ENCODE assay signal across 8 cellular contexts in genomic region chr6:63635165-63635562, GRCh38. TPM values are rescaled to one million over a fixed set of nuclear protein-coding genes. Genes with fewer than 3 reads are reported as not detected.
DNase-seq lines count a peak whose midpoint lies in the region; ATAC-seq, FAIRE-seq and TF ChIP-seq lines count a peak whose summit lies in the region.

No MANE protein-coding gene starts in this region.

- H3K4me3 Mint-ChIP-seq in HFFc6 (peak overlapping the region; percentile 93), progenitor cell of endocrine pancreas (ENCODE audit: low read depth) (peak overlapping the region; percentile 96)

- no peak for DNase-seq in HFFc6
- DNase-seq in PC-3, result no peak
- DNase-seq in endothelial cell of umbilical vein (ENCODE audit: low read depth, low spot score), result no peak
- no peak for DNase-seq in progenitor cell of endocrine pancreas (ENCODE audit: low spot score, unreplicated experiment)
- no peak for DNase-seq in frontal cortex (ENCODE audit: low spot score in 2 of 2)
- no peak for DNase-seq in SW480 (ENCODE audit: low spot score)
- DNase-seq in kidney tubule cell (ENCODE audit: low spot score), result no peak

- BruUV-seq in PC-3 (replicated peaks; lab: Mats Ljungman, UMichigan) (TSS peak; percentile 58), endothelial cell of umbilical vein (replicated peaks; lab: Mats Ljungman, UMichigan) (TSS peak; percentile 28)

- H3K36me3 ChIP-seq in PC-3 (ENCODE audit: low read depth, low read length), result no peaks in the 10 kb centered on the region
- no peaks in the 10 kb centered on the region for H3K36me3 ChIP-seq in endothelial cell of umbilical vein (ENCODE audit: control insufficient read depth in 2 of 2, extremely low read depth in 1 of 2, insufficient read depth in 2 of 2, low read length in 2 of 2)

- H3F3A ChIP-seq in PC-3 (ENCODE audit: low read length, unreplicated experiment), result no peaks in the 10 kb centered on the region

- FAIRE-seq in endothelial cell of umbilical vein (lab: Jason Lieb, UNC) (no peak), frontal cortex (lab: Jason Lieb, UNC) (no peak)

- H3K27me3 ChIP-seq in PC-3 (ENCODE audit: low read length) (no peaks in the 10 kb centered on the region), endothelial cell of umbilical vein (ENCODE audit: control insufficient read depth in 2 of 2, insufficient read depth in 2 of 2, low read length in 2 of 2) (peaks cover 12 to 17% of the 10 kb centered on the region in 2 experiments)

- intact Hi-C loops in PC-3 (cut with micrococcal nuclease) (loop anchor here (5.0 kb wide), 1 partner anchor 63 kb away; the partner anchor contains the start of genes LOC128125822 and PTP4A1), endothelial cell of umbilical vein (cut with micrococcal nuclease) (loop anchor here (1.0 to 5.0 kb wide), 4 partner anchors 36 to 97 kb away; no protein-coding TSS in a partner anchor)

- TF ChIP-seq POLR2A in endothelial cell of umbilical vein (IDR thresholded peaks at IDR 0.05; ENCODE audit: low read depth, low read length), result no peak

- H3K4me1 ChIP-seq in PC-3 (ENCODE audit: insufficient read depth, low read length) (peaks cover 13% of the 10 kb centered on the region), endothelial cell of umbilical vein (ENCODE audit: control insufficient read depth, extremely low read depth, insufficient read depth, low read length) (peaks cover 14% of the 10 kb centered on the region)

- H3K4me2 ChIP-seq in PC-3 (ENCODE audit: low read length) (peak overlapping the region; percentile 94), endothelial cell of umbilical vein (ENCODE audit: insufficient read depth, low read length) (peak overlapping the region; percentile 71)

- no peak overlapping the region for H3K27ac ChIP-seq in PC-3 (ENCODE audit: low read length)
- H3K27ac ChIP-seq in endothelial cell of umbilical vein (ENCODE audit: insufficient read depth, low read depth, low read length), result no peak overlapping the region

- ATAC-seq in PC-3, result no peak

- H3K9me1 ChIP-seq in endothelial cell of umbilical vein (replicated peaks; ENCODE audit: control insufficient read depth, extremely low read depth, insufficient read depth, low read length), result no peaks in the 10 kb centered on the region

- TF ChIP-seq CTCF in GM12875 (IDR thresholded peaks at IDR 0.05; ENCODE audit: borderline replicate concordance, insufficient read depth, low read depth, low read length), result no peak
- no peak for TF ChIP-seq CTCF in HFFc6 (IDR thresholded peaks at IDR 0.05)
- no peak for TF ChIP-seq CTCF in PC-3 (conservative IDR thresholded peaks at IDR 0.05; ENCODE audit: low read depth, low read length)
- TF ChIP-seq CTCF in endothelial cell of umbilical vein (IDR thresholded peaks at IDR 0.05; ENCODE audit: extremely low read depth in 1 of 2, insufficient read depth in 1 of 2, low read depth in 1 of 2, low read length in 2 of 2), result no peak
- TF ChIP-seq CTCF in progenitor cell of endocrine pancreas (IDR thresholded peaks at IDR 0.05; ENCODE audit: unreplicated experiment), result no peak

- H3K9me2 ChIP-seq in PC-3 (replicated peaks; ENCODE audit: low read length), result no peaks in the 10 kb centered on the region

- H4K20me1 ChIP-seq in PC-3 (ENCODE audit: low read length) (peaks cover 30% of the 10 kb centered on the region), endothelial cell of umbilical vein (replicated peaks; ENCODE audit: control insufficient read depth, extremely low read depth, insufficient read depth, low read length) (peaks cover 7% of the 10 kb centered on the region)

- peaks cover 43% of the 10 kb centered on the region for H3K79me2 ChIP-seq in PC-3 (ENCODE audit: low read length)
- H3K79me2 ChIP-seq in endothelial cell of umbilical vein (ENCODE audit: control insufficient read depth, insufficient read depth, low read length), result peaks cover 41% of the 10 kb centered on the region

- H3K27ac Mint-ChIP-seq in HFFc6 (no peak overlapping the region), progenitor cell of endocrine pancreas (peak overlapping the region; percentile 93)

- H3K4me3 ChIP-seq in GM12875 (ENCODE audit: low read depth, low read length) (peak overlapping the region; percentile 55), PC-3 (ENCODE audit: low read length) (peak overlapping the region; percentile 90), endothelial cell of umbilical vein (replicated peaks in 1 of 3; ENCODE audit: insufficient read depth in 1 of 3, low read depth in 1 of 3, low read length in 3 of 3) (peak overlapping the region; percentile 24 to 96 (median 75))

- CTCF ChIA-PET in PC-3 (lab: Charles Lee), result no interaction called here
- CTCF ChIA-PET in endothelial cell of umbilical vein (lab: Charles Lee), result interaction anchor here (0.9 to 4.7 kb wide), 12 partner anchors 8 to 283 kb away, joined by 3 to 42 read pairs (median 4); no protein-coding TSS in a partner anchor

- H3K9me3 ChIP-seq in PC-3 (ENCODE audit: low read length) (no peaks in the 10 kb centered on the region), endothelial cell of umbilical vein (replicated peaks; ENCODE audit: control insufficient read depth, insufficient read depth, low read length) (no peaks in the 10 kb centered on the region)

- peaks cover 37% of the 10 kb centered on the region for H3K4me1 Mint-ChIP-seq in HFFc6 (ENCODE audit: low read depth)
- peaks cover 29% of the 10 kb centered on the region for H3K4me1 Mint-ChIP-seq in progenitor cell of endocrine pancreas (ENCODE audit: low read depth)

- H2AFZ ChIP-seq in PC-3 (ENCODE audit: low read length) (peak overlapping the region; percentile 86), endothelial cell of umbilical vein (ENCODE audit: low read depth, low read length) (peak overlapping the region; percentile 93)

- H3K36me3 Mint-ChIP-seq in HFFc6 (ENCODE audit: low read depth) (no peaks in the 10 kb centered on the region), progenitor cell of endocrine pancreas (ENCODE audit: insufficient read depth) (no peaks in the 10 kb centered on the region)

- H3K9ac ChIP-seq in PC-3 (ENCODE audit: low read length) (peak overlapping the region; percentile 91), endothelial cell of umbilical vein (replicated peaks; ENCODE audit: extremely low read depth, insufficient read depth, low read length) (peak overlapping the region; percentile 6)

- H3K27me3 Mint-ChIP-seq in HFFc6 (ENCODE audit: insufficient read depth), result peaks cover 16% of the 10 kb centered on the region; the same call in 1 of the 2 replicates
- H3K27me3 Mint-ChIP-seq in progenitor cell of endocrine pancreas, result no peaks in the 10 kb centered on the region

- H3K9me3 Mint-ChIP-seq in HFFc6 (no peaks in the 10 kb centered on the region), progenitor cell of endocrine pancreas (ENCODE audit: low read depth) (no peaks in the 10 kb centered on the region)

- POLR2A ChIA-PET in PC-3 (lab: Charles Lee; ENCODE audit: unreplicated experiment) (interaction anchor here (0.6 kb wide), 2 partner anchors 50 to 99 kb away, joined by 11 to 27 read pairs; no protein-coding TSS in a partner anchor), endothelial cell of umbilical vein (lab: Charles Lee) (interaction anchor here (0.8 to 1.7 kb wide), 2 partner anchors 28 to 62 kb away, joined by 3 read pairs; no protein-coding TSS in a partner anchor)

- dilution Hi-C loops in endothelial cell of umbilical vein (cut with MboI; ENCODE audit: extremely low pct_ligation_motif_present, low sequenced_read_pairs), result no loop called here

TF ChIP-seq in endothelial cell of umbilical vein, 7 proteins besides CTCF, POLR2A, EP300 and RAD21:
- TF ChIP-seq POLR2AphosphoS5 (IDR thresholded peaks at IDR 0.05; ENCODE audit: insufficient read depth, low read depth, low read length), result no peak

RNA-seq across cellular contexts. Expression of gene PHF3, which starts 0.4 kb away (rescaled TPM):
- total RNA-seq in HFFc6 (2021; fragmentation: NEBNext Ultra II Directional; extraction: Animal tissue kit (Norgen Biotek cat#: 25700)), result 10 to 100 TPM; 22.4 to 27.8 (median 26.2) TPM
- total RNA-seq in PC-3 (2014; rRNA removed) (17.9 and 21.8 TPM in 2 replicates), endothelial cell of umbilical vein (29.6 and 29.9 TPM in 2 replicates), progenitor cell of endocrine pancreas (61.6 and 64.1 TPM in 2 replicates), frontal cortex (99.1 TPM)
- 3.9 and 4.6 TPM in 2 replicates for polyA plus RNA-seq in endothelial cell of umbilical vein
- 7.1 and 7.2 TPM in 2 replicates for polyA plus RNA-seq in endothelial cell of umbilical vein (2011; cell fraction: cytosol; rRNA removed)
- polyA plus RNA-seq in endothelial cell of umbilical vein (2011; cell fraction: nucleus; rRNA removed), result 14.5 and 18.0 TPM in 2 replicates
- 11.9 and 18.6 TPM in 2 replicates for polyA plus RNA-seq in endothelial cell of umbilical vein (2012)
- 15.2 and 20.6 TPM in 2 replicates for polyA minus RNA-seq in endothelial cell of umbilical vein
- polyA minus RNA-seq in endothelial cell of umbilical vein (2011; cell fraction: cytosol; rRNA and poly(A)+ RNA removed), result 32.4 TPM
- polyA minus RNA-seq in endothelial cell of umbilical vein (2011; cell fraction: nucleus; rRNA and poly(A)+ RNA removed), result 49.1 and 56.3 TPM in 2 replicates
